ENCODE assay signal across 8 cellular contexts in the genomic region with DNA sequence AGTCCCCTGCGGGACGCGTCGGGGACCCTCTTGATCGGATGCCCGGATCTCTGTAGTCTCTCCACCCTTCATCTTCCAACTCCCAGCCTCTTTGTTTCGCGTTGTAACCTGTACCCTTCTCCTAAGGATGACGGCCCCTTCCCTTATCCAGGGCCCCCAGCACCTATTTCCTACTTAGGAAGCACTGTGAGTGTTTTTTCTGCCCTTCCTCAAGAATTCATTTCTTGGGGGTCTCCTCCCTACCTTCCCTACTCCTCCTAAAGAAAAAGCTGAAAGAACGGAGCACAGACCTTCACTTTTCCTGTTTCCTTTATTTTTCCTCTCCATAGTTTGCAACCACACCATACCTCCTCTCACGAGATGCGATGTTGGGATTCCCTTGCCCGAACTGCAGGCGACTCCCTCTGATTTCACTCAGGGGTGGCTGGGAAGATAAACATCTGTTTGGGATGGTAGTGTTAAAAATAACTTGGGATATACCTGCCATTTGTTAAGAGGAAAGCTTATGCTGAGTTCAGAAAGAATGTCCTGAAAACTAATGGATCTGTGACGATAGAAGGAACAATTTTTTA. TPM values are rescaled to one million over a fixed set of nuclear protein-coding genes. Genes with fewer than 3 reads are reported as not detected.
DNase-seq lines count a peak whose midpoint lies in the region; ATAC-seq and TF ChIP-seq lines count a peak whose summit lies in the region.

No MANE protein-coding gene starts in this region.

- peaks cover 15% of the 10 kb centered on the region for H3K36me3 Mint-ChIP-seq in brain

- DNase-seq in AG04449 (ENCODE audit: low read depth, low spot score) (no peak), HFF-Myc (ENCODE audit: extremely low read depth, low read depth) (no peak), DMS79 (lab: John Stamatoyannopoulos, UW) (no peak)

- H3K9me3 ChIP-seq in mesodermal cell (ENCODE audit: control insufficient read depth, low read length) = no peaks in the 10 kb centered on the region

- POLR2A ChIA-PET in AG04449 (lab: Yijun Ruan, JAX) = interaction anchor here (0.8 to 1.2 kb wide), 2 partner anchors 9 to 14 kb away, joined by 3 to 7 read pairs; no protein-coding TSS in a partner anchor

- peaks cover 36% of the 10 kb centered on the region for H3K36me3 ChIP-seq in mesodermal cell (ENCODE audit: control insufficient read depth, insufficient read depth, low read length)

- H3K4me1 Mint-ChIP-seq in brain = peaks cover 38% of the 10 kb centered on the region

- 3 to 4% methylated on average over 10 to 11 of the region's 15 CpGs for WGBS in mesodermal cell (ENCODE audit: insufficient coverage in 2 of 2), 2 experiments

- H3K4me3 ChIP-seq in AG04449 (ENCODE audit: low read depth, low read length) (peak overlapping the region; percentile 88), HFF-Myc (replicated peaks; ENCODE audit: low read depth, low read length) (peak overlapping the region; percentile 93), mesodermal cell (ENCODE audit: extremely low read depth, insufficient read depth, low read length, poor library complexity, severe bottlenecking) (peak overlapping the region; percentile 93)

- no peaks in the 10 kb centered on the region for H3K9me3 Mint-ChIP-seq in brain

- peak overlapping the region; percentile 93 to 99 (median 96) for H3K4me3 Mint-ChIP-seq in brain

- H3K27ac Mint-ChIP-seq in brain = peak overlapping the region; percentile 84 to 99 (median 95)

- no peak for TF ChIP-seq CTCF in AG04449 (IDR thresholded peaks at IDR 0.05; ENCODE audit: insufficient read depth, low read length, missing control alignments)
- no peak for TF ChIP-seq CTCF in HFF-Myc (IDR thresholded peaks at IDR 0.05; ENCODE audit: low read depth, low read length, missing control alignments)
- no peak for TF ChIP-seq CTCF in brain (conservative IDR thresholded peaks at IDR 0.05)

- CTCF ChIA-PET in AG04449 (lab: Yijun Ruan, JAX) = interaction anchor here (1.2 to 1.4 kb wide), 3 partner anchors 10 to 289 kb away, joined by 3 to 6 read pairs (median 4); no protein-coding TSS in a partner anchor

- peaks cover 14% of the 10 kb centered on the region for H3K27me3 Mint-ChIP-seq in brain

- H3K27ac ChIP-seq in mesodermal cell (ENCODE audit: low read depth, low read length, severe bottlenecking) = peak overlapping the region; percentile 62

- peaks cover 3% of the 10 kb centered on the region for H3K4me1 ChIP-seq in mesodermal cell (ENCODE audit: control insufficient read depth, insufficient read depth, low read length, poor library complexity, severe bottlenecking)

- ATAC-seq in HG03439 (IDR thresholded peaks at IDR 0.05; ENCODE audit: unreplicated experiment) (no peak), HG03139 (IDR thresholded peaks at IDR 0.05; ENCODE audit: unreplicated experiment) (no peak), HG03196 (IDR thresholded peaks at IDR 0.05; ENCODE audit: unreplicated experiment) (no peak)

RNA-seq across cellular contexts. Expression of gene FAM118B, which starts 0.6 kb away (rescaled TPM):
- 31.6 TPM for polyA plus RNA-seq in brain (ENCODE audit: insufficient read depth, low read depth, low replicate concordance)
- 31.1 TPM for polyA plus RNA-seq in mesodermal cell (2013, experiment 1 of 2)
- 31.9 TPM for polyA plus RNA-seq in mesodermal cell (2013, experiment 2 of 2)

RNA-seq across cellular contexts. Expression of gene RPUSD4, which starts 0.7 kb away (rescaled TPM):
- polyA plus RNA-seq in brain (ENCODE audit: insufficient read depth, low read depth, low replicate concordance) = 15.8 TPM
- polyA plus RNA-seq in mesodermal cell (2013, experiment 1 of 2) = 25.0 TPM
- polyA plus RNA-seq in mesodermal cell (2013, experiment 2 of 2) = 20.3 TPM

RNA-seq across cellular contexts. Expression of gene SRPRA, which starts 56.5 kb away (rescaled TPM):
- polyA plus RNA-seq in brain (ENCODE audit: insufficient read depth, low read depth, low replicate concordance) = 111 TPM
- 79.0 TPM for polyA plus RNA-seq in mesodermal cell (2013, experiment 1 of 2)
- polyA plus RNA-seq in mesodermal cell (2013, experiment 2 of 2) = 69.9 TPM

RNA-seq across cellular contexts. Expression of gene FOXRED1, which starts 56.8 kb away (rescaled TPM):
- polyA plus RNA-seq in brain (ENCODE audit: insufficient read depth, low read depth, low replicate concordance) = 53.2 TPM
- polyA plus RNA-seq in mesodermal cell (2013, experiment 1 of 2) = 33.9 TPM
- 30.0 TPM for polyA plus RNA-seq in mesodermal cell (2013, experiment 2 of 2)
